In the genomic region with DNA sequence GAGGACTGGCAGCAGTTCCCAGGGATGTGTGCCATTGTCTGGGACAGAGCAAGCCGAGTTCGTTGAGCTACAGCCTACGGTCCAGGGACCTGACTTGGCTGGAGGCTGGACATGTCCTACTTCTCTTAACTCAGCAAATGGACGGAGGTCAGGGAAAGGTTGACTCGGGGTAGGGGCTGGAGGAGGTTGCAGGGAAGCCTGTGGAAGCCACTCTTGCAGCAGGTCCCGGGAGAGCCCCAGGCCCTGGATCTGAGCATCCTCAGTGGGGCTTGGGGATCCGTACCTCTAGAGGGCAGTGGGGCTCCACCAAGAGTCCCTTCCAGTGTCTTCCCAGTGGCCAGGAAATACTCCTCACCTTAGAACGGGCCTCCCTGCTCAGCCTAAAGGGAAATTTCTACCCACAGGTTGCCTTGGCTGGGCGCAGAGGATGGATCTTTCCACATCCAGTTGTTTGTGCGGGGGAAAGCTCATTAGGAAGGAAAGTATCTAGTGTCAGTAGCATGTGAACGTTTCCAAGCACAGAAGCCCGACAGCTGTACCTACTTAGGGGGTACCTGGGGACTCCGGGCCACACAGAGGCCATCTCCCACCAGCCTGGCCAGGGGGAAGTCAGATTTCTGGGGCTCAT, we compare ENCODE assay signal across 9 cellular contexts.
DNase-seq lines count a peak whose midpoint lies in the region; ATAC-seq, FAIRE-seq and TF ChIP-seq lines count a peak whose summit lies in the region.
"Had no signal": no experiment of that assay in that cellular context is flagged by ENCODE, and none has a peak within 500 bp of the region (broad histone marks: within the 10 kb centered on the region; RNA-seq: fewer than 3 reads in every experiment).

No MANE protein-coding gene starts in this region.

- H3K36me3 Mint-ChIP-seq in astrocyte (ENCODE audit: low read depth, unreplicated experiment), result peaks cover 4% of the 10 kb centered on the region

- H3K9me2 ChIP-seq in MM.1S (replicated peaks; ENCODE audit: insufficient read depth, low read length), result no peaks in the 10 kb centered on the region

- no peak overlapping the region for H3K4me3 ChIP-seq in MM.1S (ENCODE audit: low read length)
- no peak overlapping the region for H3K4me3 ChIP-seq in astrocyte (ENCODE audit: insufficient read depth, low read depth, low read length)
- H3K4me3 ChIP-seq in smooth muscle cell, result no peak overlapping the region
- H3K4me3 ChIP-seq: BLaER1 treated with 17β-estradiol and CSF1 and Interleukin-3, amounts not matched to agents 10 nM and 100 nM had no signal

- H3K9me3 ChIP-seq in MM.1S (replicated peaks; ENCODE audit: insufficient read depth, low read length) (no peaks in the 10 kb centered on the region), astrocyte (ENCODE audit: insufficient read depth, low read depth, low read length) (no peaks in the 10 kb centered on the region), smooth muscle cell (replicated peaks; ENCODE audit: low read depth) (no peaks in the 10 kb centered on the region)
- H3K9me3 ChIP-seq: BLaER1 treated with 17β-estradiol and CSF1 and Interleukin-3, amounts not matched to agents 10 nM and 100 nM had no signal

- H3K4me1 ChIP-seq in MM.1S (ENCODE audit: low read length) (no peaks in the 10 kb centered on the region), astrocyte (ENCODE audit: insufficient read depth, low read length) (peaks cover 26% of the 10 kb centered on the region), smooth muscle cell (ENCODE audit: low read depth) (no peaks in the 10 kb centered on the region)

- DNase-seq in NCI-H187 (lab: John Stamatoyannopoulos, UW) (peak; percentile 19 to 54), NCI-H187 treated with DMSO at 0.1 percent for 48 hours (lab: John Stamatoyannopoulos, UW) (no peak), MM.1S (peak; percentile 41), T-helper 22 cell (ENCODE audit: low read depth) (peak; percentile 9), astrocyte (ENCODE audit: low read depth) (peak; percentile 43), hypothalamus (lab: John Stamatoyannopoulos, UW) (peak in 42 of 51 donors; percentile 3 to 63 (median 30)), smooth muscle cell (lab: John Stamatoyannopoulos, UW; ENCODE audit: unreplicated experiment) (peak; percentile 19)

- H3K36me3 ChIP-seq in MM.1S (replicated peaks; ENCODE audit: insufficient read depth, low read length) (no peaks in the 10 kb centered on the region), astrocyte (ENCODE audit: insufficient read depth, low read length) (no peaks in the 10 kb centered on the region), smooth muscle cell (ENCODE audit: low read depth) (no peaks in the 10 kb centered on the region)
- H3K36me3 ChIP-seq: BLaER1 treated with 17β-estradiol and CSF1 and Interleukin-3, amounts not matched to agents 10 nM and 100 nM had no signal

- peak overlapping the region; percentile 2 for H3K27ac Mint-ChIP-seq in astrocyte (ENCODE audit: unreplicated experiment)

- H2AFZ ChIP-seq in MM.1S (ENCODE audit: low read length), result no peak overlapping the region
- H2AFZ ChIP-seq in astrocyte (ENCODE audit: low read depth, low read length), result peak overlapping the region; percentile 64
- H2AFZ ChIP-seq in smooth muscle cell (ENCODE audit: low read depth), result no peak overlapping the region

- H3K4me3 Mint-ChIP-seq in astrocyte (ENCODE audit: unreplicated experiment), result no peak overlapping the region

- H3K9ac ChIP-seq in MM.1S (ENCODE audit: low read length) (no peak overlapping the region), astrocyte (ENCODE audit: low read length) (peak overlapping the region; percentile 54), smooth muscle cell (ENCODE audit: low read depth) (no peak overlapping the region)
- H3K9ac ChIP-seq: BLaER1 treated with 17β-estradiol and CSF1 and Interleukin-3, amounts not matched to agents 10 nM and 100 nM had no signal

- peaks cover 4% of the 10 kb centered on the region for H3K9me3 Mint-ChIP-seq in astrocyte (ENCODE audit: unreplicated experiment)

- H3K27me3 ChIP-seq in MM.1S (replicated peaks; ENCODE audit: insufficient read depth, low read length) (no peaks in the 10 kb centered on the region), astrocyte (ENCODE audit: insufficient read depth, low read length) (no peaks in the 10 kb centered on the region), smooth muscle cell (ENCODE audit: low read depth) (no peaks in the 10 kb centered on the region)
- H3K27me3 ChIP-seq: BLaER1 treated with 17β-estradiol and CSF1 and Interleukin-3, amounts not matched to agents 10 nM and 100 nM had no signal

- ATAC-seq in GM18517 (IDR thresholded peaks at IDR 0.05; ENCODE audit: unreplicated experiment), result no peak

- FAIRE-seq in astrocyte (lab: Jason Lieb, UNC), result no peak

- H3F3A ChIP-seq in MM.1S (ENCODE audit: insufficient read depth, low read length), result no peaks in the 10 kb centered on the region
- H3F3A ChIP-seq in smooth muscle cell (ENCODE audit: low read depth), result peaks cover 9% of the 10 kb centered on the region

- H3K4me2 ChIP-seq in MM.1S (ENCODE audit: low read depth, low read length) (no peak overlapping the region), astrocyte (ENCODE audit: low read length) (no peak overlapping the region), smooth muscle cell (no peak overlapping the region)
- H3K4me2 ChIP-seq: BLaER1 treated with 17β-estradiol and CSF1 and Interleukin-3, amounts not matched to agents 10 nM and 100 nM had no signal

- H3K27me3 Mint-ChIP-seq in astrocyte (ENCODE audit: low read depth, unreplicated experiment), result no peaks in the 10 kb centered on the region

- H3K79me2 ChIP-seq in MM.1S (ENCODE audit: low read length) (no peaks in the 10 kb centered on the region), astrocyte (ENCODE audit: insufficient read depth, low read length) (peaks cover 13% of the 10 kb centered on the region), smooth muscle cell (ENCODE audit: low read depth) (no peaks in the 10 kb centered on the region)

- peaks cover 13% of the 10 kb centered on the region for H3K4me1 Mint-ChIP-seq in astrocyte (ENCODE audit: low read depth, unreplicated experiment)

- H3K27ac ChIP-seq in MM.1S (ENCODE audit: low read length) (no peak overlapping the region), astrocyte (ENCODE audit: low read depth, low read length) (no peak overlapping the region), smooth muscle cell (ENCODE audit: low read depth) (peak overlapping the region; percentile 19)
- H3K27ac ChIP-seq: BLaER1 treated with 17β-estradiol and CSF1 and Interleukin-3, amounts not matched to agents 10 nM and 100 nM had no signal

- peak; percentile 77 for TF ChIP-seq CTCF in MM.1S (IDR thresholded peaks at IDR 0.05; ENCODE audit: low read length)
- peak; percentile 66 for TF ChIP-seq CTCF in astrocyte (IDR thresholded peaks at IDR 0.05; ENCODE audit: insufficient read depth, low read depth, low read length)
- TF ChIP-seq CTCF in smooth muscle cell (IDR thresholded peaks at IDR 0.05; ENCODE audit: borderline replicate concordance, insufficient read depth, poor library complexity, severe bottlenecking), result peak; percentile 78

- H4K20me1 ChIP-seq in MM.1S (ENCODE audit: insufficient read depth, low read length) (no peaks in the 10 kb centered on the region), astrocyte (ENCODE audit: insufficient read depth, low read length) (no peaks in the 10 kb centered on the region), smooth muscle cell (ENCODE audit: low read depth) (no peaks in the 10 kb centered on the region)
- H4K20me1 ChIP-seq: BLaER1 treated with 17β-estradiol and CSF1 and Interleukin-3, amounts not matched to agents 10 nM and 100 nM had no signal

- 51% methylated on average over 13 of the region's 13 CpGs for WGBS in smooth muscle cell (ENCODE audit: low lambda C conversion rate)
